In genomic region chr5:67006152-67006848, GRCh38 we compare ENCODE assay signal across 10 cellular contexts.
DNase-seq lines count a peak whose midpoint lies in the region; ATAC-seq, FAIRE-seq and TF ChIP-seq lines count a peak whose summit lies in the region.
"Had no signal": no experiment of that assay in that cellular context is flagged by ENCODE, and none has a peak within 500 bp of the region (broad histone marks: within the 10 kb centered on the region; RNA-seq: fewer than 3 reads in every experiment).

No MANE protein-coding gene starts in this region.

- DNase-seq in heart right ventricle (no peak), left ventricle myocardium superior (no peak), astrocyte (ENCODE audit: low read depth) (no peak), vagina (ENCODE audit: extremely low spot score in 2 of 2) (no peak), testis (no peak), GM13976 (ENCODE audit: low spot score) (no peak)
- DNase-seq: amygdala, naive B cell had no signal

- no peak for TF ChIP-seq CTCF in heart right ventricle (IDR thresholded peaks at IDR 0.05)
- no peak for TF ChIP-seq CTCF in astrocyte (IDR thresholded peaks at IDR 0.05; ENCODE audit: insufficient read depth, low read depth, low read length)
- TF ChIP-seq CTCF in vagina (IDR thresholded peaks at IDR 0.05) = no peak
- TF ChIP-seq CTCF in testis (IDR thresholded peaks at IDR 0.05) = no peak
- TF ChIP-seq CTCF in GM13976 (IDR thresholded peaks at IDR 0.05; ENCODE audit: borderline replicate concordance, control extremely low read depth, extremely low read depth, insufficient read depth, missing control alignments) = no peak

- no peak overlapping the region for H2AFZ ChIP-seq in astrocyte (ENCODE audit: low read depth, low read length)

- no peaks in the 10 kb centered on the region for H4K20me1 ChIP-seq in astrocyte (ENCODE audit: insufficient read depth, low read length)

- H3K9ac ChIP-seq in astrocyte (ENCODE audit: low read length) = peak overlapping the region; percentile 89

- no peaks in the 10 kb centered on the region for H3K36me3 Mint-ChIP-seq in astrocyte (ENCODE audit: low read depth, unreplicated experiment)

- intact Hi-C loops in heart right ventricle (cut with DNase I) (loop anchor here in 5 of 10 donors (5.0 to 10.0 kb wide), 4 partner anchors 36 to 91 kb away; no protein-coding TSS in a partner anchor), left ventricle myocardium superior (cut with micrococcal nuclease) (no loop called here), vagina (cut with DNase I) (loop anchor here (10.0 kb wide), 1 partner anchor 149 kb away; no protein-coding TSS in a partner anchor), testis (cut with DNase I; ENCODE audit: low total_unique reads) (no loop called here)

- WGBS in heart right ventricle, 2 donors = 64 to 71% methylated on average over 5 of the region's 5 CpGs
- WGBS in mesodermal cell (ENCODE audit: insufficient coverage in 2 of 2), 2 experiments = 84% methylated on average over 4 of the region's 5 CpGs; no CpG with 5 or more reads in 1 of the 2 experiments
- WGBS in testis, 2 donors = 76 to 79% methylated on average over 3 to 5 of the region's 5 CpGs

- no peak overlapping the region for H3K27ac Mint-ChIP-seq in astrocyte (ENCODE audit: unreplicated experiment)

- ATAC-seq in heart right ventricle = no peak
- ATAC-seq in left ventricle myocardium superior = no peak
- no peak for ATAC-seq in HG03097 (IDR thresholded peaks at IDR 0.05; ENCODE audit: low FRiP score, unreplicated experiment)

- H3K4me1 Mint-ChIP-seq in astrocyte (ENCODE audit: low read depth, unreplicated experiment) = peaks cover 37% of the 10 kb centered on the region

- H3K4me3 ChIP-seq in heart right ventricle = peak overlapping the region in 9 of 10 donors; percentile 44 to 70 (median 63)
- peak overlapping the region; percentile 81 for H3K4me3 ChIP-seq in astrocyte (ENCODE audit: insufficient read depth, low read depth, low read length)
- peak overlapping the region; percentile 56 for H3K4me3 ChIP-seq in mesodermal cell (ENCODE audit: extremely low read depth, insufficient read depth, low read length, poor library complexity, severe bottlenecking)
- H3K4me3 ChIP-seq in vagina = peak overlapping the region; percentile 49 to 67
- H3K4me3 ChIP-seq in testis = no peak overlapping the region

- H3K27ac ChIP-seq in heart right ventricle (peak overlapping the region in 8 of 10 donors; percentile 2 to 94 (median 87)), astrocyte (ENCODE audit: low read depth, low read length) (peak overlapping the region; percentile 14), mesodermal cell (ENCODE audit: low read depth, low read length, severe bottlenecking) (no peak overlapping the region), vagina (peak overlapping the region; percentile 89), testis (no peak overlapping the region)

- peak; percentile 34 for FAIRE-seq in astrocyte (lab: Jason Lieb, UNC)

- peaks cover 10 to 85% (median 72%) of the 10 kb centered on the region in 9 donors for H3K4me1 ChIP-seq in heart right ventricle
- H3K4me1 ChIP-seq in astrocyte (ENCODE audit: insufficient read depth, low read length) = peaks cover 32% of the 10 kb centered on the region
- peaks cover 28% of the 10 kb centered on the region for H3K4me1 ChIP-seq in mesodermal cell (ENCODE audit: control insufficient read depth, insufficient read depth, low read length, poor library complexity, severe bottlenecking)
- H3K4me1 ChIP-seq in vagina = peaks cover 40% of the 10 kb centered on the region
- H3K4me1 ChIP-seq in testis = peaks cover 10% of the 10 kb centered on the region

- H3K9me3 ChIP-seq in heart right ventricle (no peaks in the 10 kb centered on the region), astrocyte (ENCODE audit: insufficient read depth, low read depth, low read length) (no peaks in the 10 kb centered on the region), mesodermal cell (ENCODE audit: control insufficient read depth, low read length) (no peaks in the 10 kb centered on the region), vagina (no peaks in the 10 kb centered on the region), testis (no peaks in the 10 kb centered on the region)

- peaks cover 60% of the 10 kb centered on the region for H3K79me2 ChIP-seq in astrocyte (ENCODE audit: insufficient read depth, low read length)

- H3K9me3 Mint-ChIP-seq in astrocyte (ENCODE audit: unreplicated experiment) = no peaks in the 10 kb centered on the region
- H3K9me3 Mint-ChIP-seq: naive B cell had no signal

- no peaks in the 10 kb centered on the region for H3K36me3 ChIP-seq in heart right ventricle
- H3K36me3 ChIP-seq in astrocyte (ENCODE audit: insufficient read depth, low read length) = no peaks in the 10 kb centered on the region
- no peaks in the 10 kb centered on the region for H3K36me3 ChIP-seq in mesodermal cell (ENCODE audit: control insufficient read depth, insufficient read depth, low read length)
- no peaks in the 10 kb centered on the region for H3K36me3 ChIP-seq in vagina
- no peaks in the 10 kb centered on the region for H3K36me3 ChIP-seq in testis (ENCODE audit: low read depth, missing control alignments)

- H3K27me3 Mint-ChIP-seq in astrocyte (ENCODE audit: low read depth, unreplicated experiment) = no peaks in the 10 kb centered on the region

- H3K27me3 ChIP-seq in heart right ventricle (peaks cover 0 to 5% (median 0%) of the 10 kb centered on the region in 7 donors), astrocyte (ENCODE audit: insufficient read depth, low read length) (no peaks in the 10 kb centered on the region), vagina (no peaks in the 10 kb centered on the region), testis (no peaks in the 10 kb centered on the region)

- no peak for TF ChIP-seq POLR2A in vagina (IDR thresholded peaks at IDR 0.05)
- TF ChIP-seq POLR2A in testis (IDR thresholded peaks at IDR 0.05) = no peak

- in situ Hi-C loops in GM13976 (cut with MboI; ENCODE audit: low sequenced_read_pairs, unreplicated experiment) = no loop called here

- peak overlapping the region; percentile 92 for H3K4me3 Mint-ChIP-seq in astrocyte (ENCODE audit: unreplicated experiment)

- peak overlapping the region; percentile 87 for H3K4me2 ChIP-seq in astrocyte (ENCODE audit: low read length)

Comparison
In these comparisons a context has a peak if more than half of its experiments do, and no peak if none do; other contexts are left out.
1. H3K27ac ChIP-seq: peak in heart right ventricle (8 of 10), astrocyte (single experiment) and vagina (single experiment); none in mesodermal cell (single experiment) and testis (0 of 2).
2. H3K4me3 ChIP-seq: peak in heart right ventricle (9 of 10), astrocyte (single experiment), mesodermal cell (single experiment) and vagina (2 of 2); none in testis (0 of 2).